27 cellular contexts compared by ENCODE assay signal in the genomic region with DNA sequence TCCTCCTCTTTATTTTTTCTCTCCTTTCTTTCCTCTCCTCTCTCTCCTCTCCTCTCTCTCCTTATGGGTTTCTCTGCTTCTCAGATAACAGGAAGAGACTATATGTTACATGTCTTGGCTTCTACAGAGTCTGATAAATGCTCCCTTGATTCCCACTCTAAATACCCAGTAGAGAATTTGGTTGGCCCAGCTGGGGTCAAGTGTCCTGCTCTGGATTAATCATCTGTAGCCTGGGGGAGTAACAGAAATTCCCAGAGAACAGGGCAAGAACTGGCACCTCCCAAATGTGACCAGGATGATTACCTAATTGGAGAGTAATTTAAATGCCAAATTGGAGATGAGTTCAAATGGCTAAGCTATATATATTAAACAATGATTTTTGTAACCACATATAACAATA.
"Had no signal": no experiment of that assay in that cellular context is flagged by ENCODE, and none has a peak within 500 bp of the region (broad histone marks: within the 10 kb centered on the region; RNA-seq: fewer than 3 reads in every experiment).

No MANE protein-coding gene starts in this region.

- H3K79me2 ChIP-seq: hepatocyte had no signal

- H3K4me1 ChIP-seq: prostate gland, right atrium auricular region, tibial artery had no signal

- H3K27ac Mint-ChIP-seq: activated CD4-positive, alpha-beta T cell treated with anti-CD3 and anti-CD28 coated beads, Interleukin-2, amount 10 ng/mL, durations not matched to agents 7 days and 5 days; activated CD8-positive, alpha-beta memory T cell treated with anti-CD3 and anti-CD28 coated beads, Interleukin-2, amount 10 ng/mL, durations not matched to agents 7 days and 5 days; activated CD8-positive, alpha-beta T cell treated with anti-CD3 and anti-CD28 coated beads for 36 hours; activated naive CD4-positive, alpha-beta T cell treated with anti-CD3 and anti-CD28 coated beads, Interleukin-2, amount 10 ng/mL, durations not matched to agents 7 days and 5 days; dendritic cell treated with granulocyte-macrophage colony-stimulating factor and Interleukin-4, amounts not matched to agents 40 ng/mL and 50 ng/mL, for 4 days; immature natural killer cell; mesothelial cell of epicardium; natural killer cell; stimulated activated naive CD8-positive, alpha-beta T cell treated with anti-CD3 and anti-CD28 coated beads, Interleukin-15, Interleukin-2, amounts not matched to agents 100 ng/mL and 50 ng/mL, for 24 hours; T-helper 2 cell treated with Interferon-gamma antibody and Interleukin-4, amounts not matched to agents 5 μg/mL and 100 μg/mL, for 36 hours had no signal

- H3K4me3 ChIP-seq: cardiac muscle cell, hepatocyte, left ventricle myocardium inferior, ovary, prostate gland, right atrium auricular region, tibial artery had no signal

- H3K9me3 ChIP-seq: left ventricle myocardium inferior, neutrophil, ovary, prostate gland, right atrium auricular region, tibial artery had no signal

- H3K27me3 ChIP-seq: cardiac muscle cell, hepatocyte, ovary, right atrium auricular region, tibial artery had no signal

- H3K4me1 Mint-ChIP-seq: activated CD4-positive, alpha-beta T cell treated with anti-CD3 and anti-CD28 coated beads, Interleukin-2, amount 10 ng/mL, durations not matched to agents 7 days and 5 days; activated CD8-positive, alpha-beta memory T cell treated with anti-CD3 and anti-CD28 coated beads, Interleukin-2, amount 10 ng/mL, durations not matched to agents 7 days and 5 days; activated naive CD4-positive, alpha-beta T cell treated with anti-CD3 and anti-CD28 coated beads, Interleukin-2, amount 10 ng/mL, durations not matched to agents 7 days and 5 days; immature natural killer cell; natural killer cell had no signal

- H3K9me3 Mint-ChIP-seq: activated CD4-positive, alpha-beta T cell treated with anti-CD3 and anti-CD28 coated beads, Interleukin-2, amount 10 ng/mL, durations not matched to agents 7 days and 5 days; activated CD8-positive, alpha-beta T cell treated with anti-CD3 and anti-CD28 coated beads for 36 hours; activated naive CD4-positive, alpha-beta T cell treated with anti-CD3 and anti-CD28 coated beads, Interleukin-2, amount 10 ng/mL, durations not matched to agents 7 days and 5 days; dendritic cell treated with granulocyte-macrophage colony-stimulating factor and Interleukin-4, amounts not matched to agents 40 ng/mL and 50 ng/mL, for 4 days; natural killer cell; stimulated activated naive CD8-positive, alpha-beta T cell treated with anti-CD3 and anti-CD28 coated beads, Interleukin-15, Interleukin-2, amounts not matched to agents 100 ng/mL and 50 ng/mL, for 24 hours; T-helper 2 cell treated with Interferon-gamma antibody and Interleukin-4, amounts not matched to agents 5 μg/mL and 100 μg/mL, for 36 hours had no signal

- H3K36me3 ChIP-seq: cardiac muscle cell, left ventricle myocardium inferior, neutrophil, ovary, prostate gland, right atrium auricular region, tibial artery, WERI-Rb-1 had no signal

- DNase-seq: activated CD4-positive, alpha-beta T cell treated with anti-CD3 and anti-CD28 coated beads, Interleukin-2, amount 10 ng/mL, durations not matched to agents 7 days and 5 days; activated CD4-positive, CD25-positive, alpha-beta regulatory T cell treated with anti-CD3 and anti-CD28 coated beads, Interleukin-2, amount 50 U/mL, for 72 hours; activated CD8-positive, alpha-beta memory T cell treated with anti-CD3 and anti-CD28 coated beads, Interleukin-2, amount 10 ng/mL, durations not matched to agents 7 days and 5 days; activated CD8-positive, alpha-beta T cell treated with anti-CD3 and anti-CD28 coated beads for 36 hours; activated effector memory CD4-positive, alpha-beta T cell treated with anti-CD3 and anti-CD28 coated beads, Interleukin-2, amount 50 U/mL, for 16 hours; activated naive CD4-positive, alpha-beta T cell treated with anti-CD3 and anti-CD28 coated beads, Interleukin-2, amount 10 ng/mL, durations not matched to agents 7 days and 5 days; activated T-cell treated with anti-CD3 and anti-CD28 coated beads for 4 hours; amygdala; effector CD4-positive, alpha-beta T cell; erythroblast; foreskin fibroblast; immature natural killer cell; left ventricle myocardium inferior; natural killer cell; ovary; stimulated activated CD4-positive, alpha-beta T cell treated with anti-CD3 and anti-CD28 coated beads, Interleukin-4, amount 100 ng/mL, for 4 hours; tibial artery; WERI-Rb-1 had no signal

- H2AFZ ChIP-seq: hepatocyte had no signal

- H3K4me2 ChIP-seq: hepatocyte had no signal

- H3K36me3 Mint-ChIP-seq: activated CD8-positive, alpha-beta memory T cell treated with anti-CD3 and anti-CD28 coated beads, Interleukin-2, amount 10 ng/mL, durations not matched to agents 7 days and 5 days; activated naive CD4-positive, alpha-beta T cell treated with anti-CD3 and anti-CD28 coated beads, Interleukin-2, amount 10 ng/mL, durations not matched to agents 7 days and 5 days; immature natural killer cell; mesothelial cell of epicardium; natural killer cell had no signal

- H3K27ac ChIP-seq: cardiac muscle cell, hepatocyte, left ventricle myocardium inferior, neutrophil, ovary, prostate gland, right atrium auricular region, tibial artery, WERI-Rb-1 had no signal

- H3K4me3 Mint-ChIP-seq: activated CD4-positive, alpha-beta T cell treated with anti-CD3 and anti-CD28 coated beads, Interleukin-2, amount 10 ng/mL, durations not matched to agents 7 days and 5 days; activated CD8-positive, alpha-beta memory T cell treated with anti-CD3 and anti-CD28 coated beads, Interleukin-2, amount 10 ng/mL, durations not matched to agents 7 days and 5 days; activated CD8-positive, alpha-beta T cell treated with anti-CD3 and anti-CD28 coated beads for 36 hours; activated naive CD4-positive, alpha-beta T cell treated with anti-CD3 and anti-CD28 coated beads, Interleukin-2, amount 10 ng/mL, durations not matched to agents 7 days and 5 days; dendritic cell treated with granulocyte-macrophage colony-stimulating factor and Interleukin-4, amounts not matched to agents 40 ng/mL and 50 ng/mL, for 4 days; immature natural killer cell; mesothelial cell of epicardium; natural killer cell; stimulated activated naive CD8-positive, alpha-beta T cell treated with anti-CD3 and anti-CD28 coated beads, Interleukin-15, Interleukin-2, amounts not matched to agents 100 ng/mL and 50 ng/mL, for 24 hours; T-helper 2 cell treated with Interferon-gamma antibody and Interleukin-4, amounts not matched to agents 5 μg/mL and 100 μg/mL, for 36 hours had no signal
